ENCODE assay signal across 8 cellular contexts in genomic region chr7:139340037-139340807, GRCh38.
A peak's percentile ranks its signal among the peaks of the same experiment; 100 is the strongest.
DNase-seq lines count a peak whose midpoint lies in the region; ATAC-seq lines count a peak whose summit lies in the region.

No MANE protein-coding gene starts in this region.

- DNase-seq in AML-193 (lab: John Stamatoyannopoulos, UW) (peak; percentile 96 to 97), NCI-H446 (lab: John Stamatoyannopoulos, UW) (peak; percentile 98), cerebellar cortex (ENCODE audit: low spot score) (peak; percentile 100), islet precursor cell (peak; percentile 99)
- peak; percentile 94 for DNase-seq in stimulated activated CD4-positive, alpha-beta T cell treated with anti-CD3 and anti-CD28 coated beads, Interleukin-12 subunit alpha, Interleukin-12 subunit beta, amount 100 ng/mL, for 4 hours

- ATAC-seq in GM19035 (IDR thresholded peaks at IDR 0.05; ENCODE audit: unreplicated experiment) (peak; percentile 83), HG03378 (IDR thresholded peaks at IDR 0.05; ENCODE audit: unreplicated experiment) (peak; percentile 90)
- ATAC-seq in activated CD4-positive, CD25-positive, alpha-beta regulatory T cell treated with anti-CD3 and anti-CD28 coated beads, Interleukin-2, amount 50 U/mL, for 24 hours: peak; percentile 83 to 86

Comparison
In these comparisons a context has a peak if more than half of its experiments do, and no peak if none do; other contexts are left out.
1. Peak in every context shown above with its lines: DNase-seq and ATAC-seq.